8 cellular contexts compared by ENCODE assay signal in genomic region chr17:58692239-58693055, GRCh38. TPM values are rescaled to one million over a fixed set of nuclear protein-coding genes. Genes with fewer than 3 reads are reported as not detected.
DNase-seq lines count a peak whose midpoint lies in the region; ATAC-seq and TF ChIP-seq lines count a peak whose summit lies in the region.

Gene RAD51C, plus strand, starts transcription at chr17:58692602. Its CDS starts 42 bp downstream, at chr17:58692644.

- H3K27ac ChIP-seq in RWPE1 = peak within 1 kb of the TSS; percentile 94

- H3K27me3 Mint-ChIP-seq in activated T-helper 2 cell treated with anti-CD3 and anti-CD28 coated beads, Interferon-gamma antibody, Interleukin-2, Interleukin-4, amounts not matched to agents 10 μg/mL and 5 μg/mL and 100 μg/mL, durations not matched to agents 14 hours and 24 hours and 36 hours (ENCODE audit: low read depth) = peaks cover 3% of the 10 kb centered on the region
- peaks cover 2 to 5% of the 10 kb centered on the region in 2 donors for H3K27me3 Mint-ChIP-seq in natural killer cell (ENCODE audit: low read depth in 2 of 2)

- CTCF ChIA-PET in RWPE1 (lab: Yijun Ruan, JAX) = interaction anchor here (0.6 to 1.1 kb wide), 3 partner anchors 27 to 174 kb away, joined by 3 to 5 read pairs (median 4); no protein-coding TSS in a partner anchor

- H3K36me3 Mint-ChIP-seq in activated T-helper 2 cell treated with anti-CD3 and anti-CD28 coated beads, Interferon-gamma antibody, Interleukin-2, Interleukin-4, amounts not matched to agents 10 μg/mL and 5 μg/mL and 100 μg/mL, durations not matched to agents 14 hours and 24 hours and 36 hours (ENCODE audit: low read depth) = peaks cover 30% of the 10 kb centered on the region
- no peaks in the 10 kb centered on the region for H3K36me3 Mint-ChIP-seq in natural killer cell

- TF ChIP-seq CTCF in RWPE1 (conservative IDR thresholded peaks at IDR 0.05; ENCODE audit: low read depth) (no peak), natural killer cell (IDR thresholded peaks at IDR 0.05) (no peak)

- POLR2A ChIA-PET in RWPE1 (lab: Yijun Ruan, JAX; ENCODE audit: low non-redundant PET) = interaction anchor here (0.6 to 1.3 kb wide), 5 partner anchors 33 to 557 kb away, joined by 3 to 7 read pairs (median 5); no protein-coding TSS in a partner anchor

- H3K4me3 Mint-ChIP-seq in activated T-helper 2 cell treated with anti-CD3 and anti-CD28 coated beads, Interferon-gamma antibody, Interleukin-2, Interleukin-4, amounts not matched to agents 10 μg/mL and 5 μg/mL and 100 μg/mL, durations not matched to agents 14 hours and 24 hours and 36 hours (ENCODE audit: low read depth) = peak within 1 kb of the TSS; percentile 91
- peak within 1 kb of the TSS; percentile 96 for H3K4me3 Mint-ChIP-seq in natural killer cell

- H3K9me3 Mint-ChIP-seq in activated T-helper 2 cell treated with anti-CD3 and anti-CD28 coated beads, Interferon-gamma antibody, Interleukin-2, Interleukin-4, amounts not matched to agents 10 μg/mL and 5 μg/mL and 100 μg/mL, durations not matched to agents 14 hours and 24 hours and 36 hours = no peaks in the 10 kb centered on the region
- no peaks in the 10 kb centered on the region for H3K9me3 Mint-ChIP-seq in natural killer cell

- H3K4me1 Mint-ChIP-seq in activated T-helper 2 cell treated with anti-CD3 and anti-CD28 coated beads, Interferon-gamma antibody, Interleukin-2, Interleukin-4, amounts not matched to agents 10 μg/mL and 5 μg/mL and 100 μg/mL, durations not matched to agents 14 hours and 24 hours and 36 hours (ENCODE audit: low read depth) = peaks cover 25% of the 10 kb centered on the region
- H3K4me1 Mint-ChIP-seq in natural killer cell = peaks cover 20 to 21% of the 10 kb centered on the region in 2 donors

- DNase-seq in Daoy (ENCODE audit: low read depth) = peak; percentile 78
- peak; percentile 91 to 94 for DNase-seq in Kasumi-1 (lab: John Stamatoyannopoulos, UW)
- DNase-seq in RWPE1 (ENCODE audit: low spot score) = peak; percentile 85
- DNase-seq in activated T-helper 2 cell treated with anti-CD3 and anti-CD28 coated beads, Interferon-gamma antibody, Interleukin-2, Interleukin-4, amounts not matched to agents 10 μg/mL and 5 μg/mL and 100 μg/mL, durations not matched to agents 14 hours and 24 hours and 36 hours (ENCODE audit: low spot score) = peak; percentile 85
- peak; percentile 78 for DNase-seq in fibroblast of peridontal ligament (ENCODE audit: extremely low read depth)
- DNase-seq in natural killer cell = peak; percentile 82
- DNase-seq in stimulated activated naive CD4-positive, alpha-beta T cell (lab: John Stamatoyannopoulos, UW) = peak; percentile 55 to 83 (median 75)

- H3K27ac Mint-ChIP-seq in activated T-helper 2 cell treated with anti-CD3 and anti-CD28 coated beads, Interferon-gamma antibody, Interleukin-2, Interleukin-4, amounts not matched to agents 10 μg/mL and 5 μg/mL and 100 μg/mL, durations not matched to agents 14 hours and 24 hours and 36 hours = peak within 1 kb of the TSS; percentile 91
- H3K27ac Mint-ChIP-seq in natural killer cell = peak within 1 kb of the TSS; percentile 93

- intact Hi-C loops in activated T-helper 2 cell treated with anti-CD3 and anti-CD28 coated beads, Interferon-gamma antibody, Interleukin-2, Interleukin-4, amounts not matched to agents 10 μg/mL and 5 μg/mL and 100 μg/mL, durations not matched to agents 14 hours and 24 hours and 36 hours (cut with micrococcal nuclease) = loop anchor here (2.0 to 5.0 kb wide), 2 partner anchors 35 to 62 kb away; no protein-coding TSS in a partner anchor
- intact Hi-C loops in natural killer cell (cut with micrococcal nuclease) = loop anchor here (1.0 to 5.0 kb wide), 2 partner anchors 33 to 105 kb away; no protein-coding TSS in a partner anchor

- ATAC-seq in GM21825 (IDR thresholded peaks at IDR 0.05; ENCODE audit: unreplicated experiment) (peak; percentile 96), natural killer cell (peak; percentile 97 to 99 (median 99))

RNA-seq across cellular contexts. Expression of gene RAD51C, which starts in this region (rescaled TPM):
- 40.7 and 50.7 TPM in 2 replicates for total RNA-seq in Daoy (2014; rRNA removed; shearing (Covaris generic))
- total RNA-seq in activated T-helper 2 cell treated with anti-CD3 and anti-CD28 coated beads, Interferon-gamma antibody, Interleukin-2, Interleukin-4, amounts not matched to agents 10 μg/mL and 5 μg/mL and 100 μg/mL, durations not matched to agents 14 hours and 24 hours and 36 hours = 58.1 and 62.7 TPM in 2 replicates
- total RNA-seq in natural killer cell = 10 to 100 TPM; 13.4 to 18.9 (median 17.1) TPM

Comparison
In these comparisons a context has a peak if more than half of its experiments do, and no peak if none do; other contexts are left out.
1. Peak in every context shown above with its lines: DNase-seq, ATAC-seq and H3K27ac ChIP-seq.